Comparison of ENCODE assay signal across 18 cellular contexts in the genomic region with DNA sequence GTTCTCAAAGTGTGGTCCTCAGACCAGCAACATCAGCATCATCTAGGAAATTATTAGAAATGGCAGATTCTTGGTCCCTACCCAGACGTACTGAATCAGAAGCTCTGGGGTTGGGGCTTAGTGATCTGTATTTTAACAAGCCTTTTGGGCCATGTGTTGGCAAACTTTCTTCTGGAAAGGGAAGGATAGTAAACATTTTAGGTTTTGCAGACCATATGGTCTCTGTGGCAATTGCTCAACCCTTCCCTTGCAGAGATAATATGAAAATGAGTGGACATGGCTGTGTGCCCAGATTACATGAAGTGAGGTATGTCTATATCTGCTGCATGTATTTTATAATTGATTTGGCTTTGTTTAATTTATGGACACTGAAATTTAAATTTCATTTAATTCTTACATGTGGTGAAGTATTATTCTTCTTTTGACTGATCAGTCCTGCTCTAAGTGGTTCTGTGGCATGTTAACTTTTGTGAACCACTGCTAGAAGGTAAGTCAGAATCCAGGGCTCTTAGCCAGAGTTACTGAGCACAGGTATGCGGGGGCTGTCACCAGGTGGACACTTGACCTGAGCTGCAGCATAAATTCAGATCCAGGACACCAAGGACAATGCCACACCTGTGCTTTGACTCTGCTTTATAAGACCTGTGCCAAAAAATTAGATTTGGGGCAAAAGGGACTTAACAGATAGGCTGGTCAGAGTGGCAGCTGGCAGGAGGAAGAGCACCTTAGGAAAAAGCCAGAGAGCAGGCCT. TPM values are rescaled to one million over a fixed set of nuclear protein-coding genes. Genes with fewer than 3 reads are reported as not detected.
DNase-seq lines count a peak whose midpoint lies in the region; ATAC-seq, FAIRE-seq and TF ChIP-seq lines count a peak whose summit lies in the region.
"Had no signal": no experiment of that assay in that cellular context is flagged by ENCODE, and none has a peak within 500 bp of the region (broad histone marks: within the 10 kb centered on the region; RNA-seq: fewer than 3 reads in every experiment).

No MANE protein-coding gene starts in this region.

- peaks cover 18 to 44% of the 10 kb centered on the region in 2 experiments; a peak in 4 of 5 replicates for H3K27me3 ChIP-seq in K562 (ENCODE audit: control insufficient read depth in 2 of 2, insufficient read depth in 2 of 2, low read length in 2 of 2)
- H3K27me3 ChIP-seq in left lung, result no peaks in the 10 kb centered on the region
- no peaks in the 10 kb centered on the region for H3K27me3 ChIP-seq in HAP-1 (ENCODE audit: low read depth)
- H3K27me3 ChIP-seq: ascending aorta had no signal

- POLR2A ChIA-PET in K562 (lab: Yijun Ruan, JAX), result interaction anchor here (1.5 kb wide), 1 partner anchor 10 kb away, joined by 5 read pairs; no protein-coding TSS in a partner anchor

- CTCF ChIA-PET in K562 (lab: Yijun Ruan, JAX; ENCODE audit: low intra/inter-chr PET ratio), result no interaction called here

- DNase-seq in DMS 273 treated with DMSO at 0.1 percent for 48 hours (lab: John Stamatoyannopoulos, UW), result peak; percentile 94
- DNase-seq in NCI-H1694 (lab: John Stamatoyannopoulos, UW), result peak; percentile 100
- no peak for DNase-seq in K562 (ENCODE audit: extremely low read depth in 1 of 4, low spot score in 3 of 4)
- no peak for DNase-seq in left lung
- DNase-seq in NCI-H526 treated with DMSO at 0.1 percent for 48 hours (lab: John Stamatoyannopoulos, UW), result no peak
- no peak for DNase-seq in midbrain (lab: John Stamatoyannopoulos, UW)
- DNase-seq in HAP-1 (ENCODE audit: low spot score in 2 of 2), result no peak
- DNase-seq: activated CD4-positive, alpha-beta T cell treated with anti-CD3 and anti-CD28 coated beads, Interleukin-2, amount 10 ng/mL, durations not matched to agents 7 days and 5 days; activated naive CD4-positive, alpha-beta T cell treated with anti-CD3 and anti-CD28 coated beads for 36 hours; activated T-cell treated with anti-CD3 and anti-CD28 coated beads for 4 hours; H7; IMR-90; stimulated activated naive CD4-positive, alpha-beta T cell treated with Interleukin-2 at 50 U/mL for 16 hours; T-cell had no signal

- no peak overlapping the region for H2AFZ ChIP-seq in K562 (ENCODE audit: low read depth, low read length)

- no TSS peak for BruUV-seq in K562 (replicated peaks; lab: Mats Ljungman, UMichigan)

- H3K79me2 ChIP-seq in K562 (ENCODE audit: control insufficient read depth, insufficient read depth, low read length), result no peaks in the 10 kb centered on the region

- ATAC-seq in K562, result no peak
- ATAC-seq in left lung, result peak; percentile 34
- no peak for ATAC-seq in HG02678 (IDR thresholded peaks at IDR 0.05; ENCODE audit: unreplicated experiment)
- ATAC-seq: T-cell had no signal

- H3K36me3 ChIP-seq in K562 (ENCODE audit: control insufficient read depth, insufficient read depth, low read length) (no peaks in the 10 kb centered on the region), left lung (no peaks in the 10 kb centered on the region), HAP-1 (replicated peaks) (no peaks in the 10 kb centered on the region)
- H3K36me3 ChIP-seq: ascending aorta had no signal

- TF ChIP-seq RAD21 in K562 (CRISPR knock-in tag; conservative IDR thresholded peaks at IDR 0.05 in 1 of 2, IDR thresholded peaks at IDR 0.05 in 1 of 2), result no peak

- H3K9me3 ChIP-seq in K562 (replicated peaks; ENCODE audit: control insufficient read depth, insufficient read depth, low read depth, low read length) (no peaks in the 10 kb centered on the region), left lung (no peaks in the 10 kb centered on the region), HAP-1 (no peaks in the 10 kb centered on the region)
- H3K9me3 ChIP-seq: ascending aorta had no signal

- no peak for FAIRE-seq in K562 (lab: Jason Lieb, UNC)
- FAIRE-seq: colon had no signal

- intact Hi-C loops in K562 (cut with micrococcal nuclease), result no loop called here
- intact Hi-C loops in left lung (cut with DNase I), result no loop called here

- H3K4me1 ChIP-seq in K562 (replicated peaks in 1 of 2; ENCODE audit: control insufficient read depth in 2 of 2, insufficient read depth in 2 of 2, low read length in 2 of 2), result no peaks in the 10 kb centered on the region; a peak in 1 of 5 replicates
- H3K4me1 ChIP-seq in left lung, result peaks cover 0 to 3% of the 10 kb centered on the region in 2 donors
- H3K4me1 ChIP-seq in HAP-1, result no peaks in the 10 kb centered on the region
- H3K4me1 ChIP-seq: ascending aorta had no signal

- no peak for TF ChIP-seq POLR2A in K562 (conservative IDR thresholded peaks at IDR 0.05)

- H3K4me3 ChIP-seq in K562, result no peak overlapping the region
- no peak overlapping the region for H3K4me3 ChIP-seq in left lung
- no peak overlapping the region for H3K4me3 ChIP-seq in HAP-1
- H3K4me3 ChIP-seq: ascending aorta had no signal

- in situ Hi-C loops in K562 (cut with MboI) (no loop called here), HAP-1 (cut with MboI; ENCODE audit: low sequenced_read_pairs) (no loop called here)

- TF ChIP-seq EP300 in K562 (IDR thresholded peaks at IDR 0.05; ENCODE audit: low read length), result no peak

- H4K20me1 ChIP-seq in K562 (replicated peaks; ENCODE audit: control insufficient read depth, insufficient read depth, low read length), result no peaks in the 10 kb centered on the region

- TF ChIP-seq CTCF in K562 (IDR thresholded peaks at IDR 0.05 in 2 of 3, conservative IDR thresholded peaks at IDR 0.05 in 1 of 3; ENCODE audit: insufficient read depth in 2 of 3, low read depth in 1 of 3, low read length in 3 of 3) (no peak), left lung (IDR thresholded peaks at IDR 0.05) (no peak)

- no peak overlapping the region for H3K9ac ChIP-seq in K562 (ENCODE audit: insufficient read depth in 1 of 2, low read depth in 2 of 2, low read length in 2 of 2)

- 0% methylated on average over 2 of the region's 2 CpGs for WGBS in K562 (ENCODE audit: insufficient coverage, low coverage, missing lambda C conversion rate)

- no peaks in the 10 kb centered on the region for H3K9me1 ChIP-seq in K562 (ENCODE audit: control insufficient read depth, insufficient read depth, low read length)

- H3K27ac ChIP-seq in K562 (ENCODE audit: extremely low read depth, low read depth, low read length), result no peak overlapping the region
- no peak overlapping the region for H3K27ac ChIP-seq in left lung
- H3K27ac ChIP-seq: ascending aorta had no signal

- H3K4me2 ChIP-seq in K562 (ENCODE audit: insufficient read depth, low read length), result no peak overlapping the region

TF ChIP-seq in K562, 482 proteins besides CTCF, POLR2A, EP300 and RAD21:
- no peak for TF ChIP-seq TBL1XR1 (IDR thresholded peaks at IDR 0.05; ENCODE audit: low read length in 2 of 2)
- TF ChIP-seq CEBPB (tag; IDR thresholded peaks at IDR 0.05), result peak; percentile 59
- no peak for TF ChIP-seq CEBPG (CRISPR knock-in tag; IDR thresholded peaks at IDR 0.05)
- peak; percentile 58 to 92; a peak in 3 of 4 replicates for TF ChIP-seq CEBPG (tag; conservative IDR thresholded peaks at IDR 0.05 in 1 of 2, IDR thresholded peaks at IDR 0.05 in 1 of 2)

RNA-seq across cellular contexts. Expression of gene LY86, which starts 43.2 kb away (rescaled TPM):
- total RNA-seq in K562 (2011; cell fraction: chromatin; rRNA removed; ENCODE audit: low replicate concordance), result not detected in 2 replicates
- not detected in 2 replicates for total RNA-seq in K562 (2011; cell fraction: nucleolus; rRNA removed)
- total RNA-seq in K562 (2011; cell fraction: nucleoplasm; rRNA removed), result not detected in 2 replicates
- total RNA-seq in K562 (2014; rRNA removed) (not detected in 2 replicates), K562 (2014; rRNA removed; fragmentation: Illumina TruSeq; extraction: Trizol) (not detected in 2 replicates), K562 (2015; rRNA removed; fragmentation: Illumina TruSeq; extraction: Trizol) (not detected in 2 replicates), K562 (2021) (not detected in 2 replicates), left lung (10 to 100 TPM; 10.9 to 11.1 TPM)
- polyA plus RNA-seq in K562 (2011; rRNA removed) (not detected in 2 replicates), K562 (2014; fragmentation: Illumina TruSeq; extraction: Trizol) (not detected in 2 replicates), K562 (2014; fragmentation: Nextera tagmentation; extraction: Ambion mirVana) (under 1 TPM; 0.08 to 0.20 TPM), K562 (2014; rRNA removed) (not detected in 2 replicates)
- polyA plus RNA-seq in K562 (2011; cell fraction: cytosol; rRNA removed), result not detected in 2 replicates
- not detected in 2 replicates for polyA plus RNA-seq in K562 (2011; cell fraction: nucleus; rRNA removed)
- not detected in 2 replicates for polyA plus RNA-seq in K562 (2012)
- polyA minus RNA-seq in K562 (2011; rRNA and poly(A)+ RNA removed), result not detected in 2 replicates
- polyA minus RNA-seq in K562 (2011; cell fraction: cytosol; rRNA and poly(A)+ RNA removed), result not detected in 2 replicates
- not detected in 2 replicates for polyA minus RNA-seq in K562 (2011; cell fraction: nucleus; rRNA and poly(A)+ RNA removed)
- total RNA-seq: ascending aorta, Daoy, H7, IMR-90 had no signal
- polyA plus RNA-seq: IMR-90 had no signal

Comparison
In these comparisons a context has a peak if more than half of its experiments do, and no peak if none do; other contexts are left out.
1. DNase-seq: peak in DMS 273 treated with DMSO at 0.1 percent for 48 hours (single experiment) and NCI-H1694 (single experiment); none in K562 (0 of 4), left lung (0 of 2), NCI-H526 treated with DMSO at 0.1 percent for 48 hours (single experiment), midbrain (single experiment) and HAP-1 (0 of 2).
2. RNA of gene LY86, which starts 43.2 kb away (total RNA-seq): 10.9 to 11.1 TPM in left lung; not detected in K562; every median in the first group is over 10 times any median in the second.